ENCODE assay signal across 8 cellular contexts in the genomic region with DNA sequence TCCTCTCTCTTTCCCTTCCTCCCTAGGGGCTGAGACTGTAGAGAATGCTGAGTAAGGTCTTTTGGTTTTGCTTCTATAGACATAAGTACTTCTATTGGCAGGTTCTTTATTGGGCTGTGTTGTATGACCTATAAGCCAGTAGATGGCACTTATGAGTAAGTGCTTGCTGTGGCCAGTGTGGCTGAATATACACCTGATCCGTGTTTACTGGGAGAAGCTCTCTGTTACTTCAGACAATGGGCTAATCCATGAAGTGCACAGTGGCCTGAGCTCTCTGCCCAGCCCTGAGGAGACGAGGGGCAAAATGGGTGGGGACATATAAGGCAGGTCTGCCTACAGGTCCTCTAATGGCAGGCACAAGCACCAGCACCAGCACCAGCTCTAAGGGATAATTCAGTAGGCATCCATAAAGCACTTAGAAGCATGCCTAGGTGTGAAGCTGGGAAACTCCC.
A peak's percentile ranks its signal among the peaks of the same experiment; 100 is the strongest.
DNase-seq lines count a peak whose midpoint lies in the region; ATAC-seq and TF ChIP-seq lines count a peak whose summit lies in the region.

No MANE protein-coding gene starts in this region.

- H3K4me1 ChIP-seq in DOHH2 (ENCODE audit: control insufficient read depth, low read length) (no peaks in the 10 kb centered on the region), NT2/D1 (ENCODE audit: insufficient read depth, insufficient read length) (no peaks in the 10 kb centered on the region)

- no peak overlapping the region for H3K4me2 ChIP-seq in DOHH2 (ENCODE audit: low read length)

- H3K9me3 ChIP-seq in DOHH2 (ENCODE audit: control insufficient read depth, insufficient read depth, low read length) (no peaks in the 10 kb centered on the region), NT2/D1 (ENCODE audit: insufficient read depth, low read length) (no peaks in the 10 kb centered on the region)

- H3K27me3 ChIP-seq in DOHH2 (ENCODE audit: control insufficient read depth, low read length): 0 out of 2 replicates have a peak, but pooled peaks cover 4% of the 10 kb centered on the region
- no peaks in the 10 kb centered on the region for H3K27me3 ChIP-seq in NT2/D1 (ENCODE audit: insufficient read depth, insufficient read length)

- H3K36me3 Mint-ChIP-seq in activated T-helper 17 cell treated with anti-CD3 and anti-CD28 coated beads, Interleukin-2, amount 50 U/mL, for 72 hours (ENCODE audit: low read depth): no peaks in the 10 kb centered on the region

- H3K27ac ChIP-seq in DOHH2 (ENCODE audit: low read depth, low read length): no peak overlapping the region

- H3K9me2 ChIP-seq in DOHH2 (replicated peaks; ENCODE audit: control insufficient read depth, low read length): no peaks in the 10 kb centered on the region

- peak; percentile 15 for DNase-seq in NT2/D1 (ENCODE audit: low read depth, low spot score)
- DNase-seq in renal cortical epithelial cell (ENCODE audit: low read depth): peak; percentile 73
- no peak for DNase-seq in NCI-H1436 treated with DMSO at 0.1 percent for 48 hours (lab: John Stamatoyannopoulos, UW)

- no peaks in the 10 kb centered on the region for H4K20me1 ChIP-seq in DOHH2 (ENCODE audit: control insufficient read depth, insufficient read depth, low read depth, low read length)

- H3K79me2 ChIP-seq in DOHH2 (ENCODE audit: control insufficient read depth, low read length): no peaks in the 10 kb centered on the region

- no peaks in the 10 kb centered on the region for H3K4me1 Mint-ChIP-seq in activated T-helper 17 cell treated with anti-CD3 and anti-CD28 coated beads, Interleukin-2, amount 50 U/mL, for 72 hours

- no peaks in the 10 kb centered on the region for H3K27me3 Mint-ChIP-seq in activated T-helper 17 cell treated with anti-CD3 and anti-CD28 coated beads, Interleukin-2, amount 50 U/mL, for 72 hours

- H3K27ac Mint-ChIP-seq in activated T-helper 17 cell treated with anti-CD3 and anti-CD28 coated beads, Interleukin-2, amount 50 U/mL, for 72 hours: no peak overlapping the region

- TF ChIP-seq CTCF in DOHH2 (IDR thresholded peaks at IDR 0.05; ENCODE audit: low read depth, low read length, poor library complexity, severe bottlenecking): peak; percentile 69

- no peak overlapping the region for H3K4me3 Mint-ChIP-seq in activated T-helper 17 cell treated with anti-CD3 and anti-CD28 coated beads, Interleukin-2, amount 50 U/mL, for 72 hours

- no peaks in the 10 kb centered on the region for H3F3A ChIP-seq in DOHH2 (ENCODE audit: control insufficient read depth, insufficient read depth)

- H3K4me3 ChIP-seq in DOHH2 (ENCODE audit: low read length): no peak overlapping the region
- H3K4me3 ChIP-seq in NT2/D1 (ENCODE audit: insufficient read length, low read depth): no peak overlapping the region

- no peak overlapping the region for H3K9ac ChIP-seq in NT2/D1 (ENCODE audit: insufficient read length, low read depth)

- H3K36me3 ChIP-seq in DOHH2 (ENCODE audit: control insufficient read depth, low read length) (no peaks in the 10 kb centered on the region), NT2/D1 (ENCODE audit: insufficient read depth, insufficient read length, low read length) (no peaks in the 10 kb centered on the region)

- ATAC-seq in GM19397 (IDR thresholded peaks at IDR 0.05; ENCODE audit: unreplicated experiment) (peak; percentile 80), HG03354 (IDR thresholded peaks at IDR 0.05; ENCODE audit: poor library complexity, severe bottlenecking, unreplicated experiment) (peak; percentile 95), esophagus mucosa (peak; percentile 83)
- no peak for ATAC-seq in activated T-helper 17 cell treated with anti-CD3 and anti-CD28 coated beads, Interleukin-2, amount 50 U/mL, for 72 hours (replicated peaks)

- peaks cover 27% of the 10 kb centered on the region for H3K9me3 Mint-ChIP-seq in activated T-helper 17 cell treated with anti-CD3 and anti-CD28 coated beads, Interleukin-2, amount 50 U/mL, for 72 hours
